ENCODE assay signal across 36 cellular contexts in genomic region chr13:52096062-52096461, GRCh38. TPM values are rescaled to one million over a fixed set of nuclear protein-coding genes. Genes with fewer than 3 reads are reported as not detected.
"Had no signal": no experiment of that assay in that cellular context is flagged by ENCODE, and none has a peak within 500 bp of the region (broad histone marks: within the 10 kb centered on the region; RNA-seq: fewer than 3 reads in every experiment).

No MANE protein-coding gene starts in this region.

- H3K36me3 ChIP-seq: MG63 had no signal

- H3K9me3 ChIP-seq: MG63 had no signal

- H3K4me3 ChIP-seq: MG63 had no signal

- DNase-seq: Karpas-422, Kasumi-1, MG63, MM.1S, MV-4-11, NCI-H1048, NCI-H1092, NCI-H1092 treated with DMSO at 0.1 percent for 48 hours, NCI-H1105, NCI-H1105 treated with DMSO at 0.1 percent for 48 hours, NCI-H1417, NCI-H1417 treated with DMSO at 0.1 percent for 48 hours, NCI-H1436, NCI-H1436 treated with DMSO at 0.1 percent for 48 hours, NCI-H146, NCI-H1694, NCI-H1694 treated with DMSO at 0.1 percent for 48 hours, NCI-H187, NCI-H187 treated with DMSO at 0.1 percent for 48 hours, NCI-H1930, NCI-H2029, NCI-H2029 treated with DMSO at 0.1 percent for 48 hours, NCI-H2081, NCI-H2081 treated with DMSO at 0.1 percent for 48 hours, NCI-H2107, NCI-H2171, NCI-H2171 treated with DMSO at 0.1 percent for 48 hours, NCI-H2227 treated with DMSO at 0.1 percent for 48 hours, NCI-H226, NCI-H345, NCI-H446, NCI-H446 treated with DMSO at 0.1 percent for 48 hours, NCI-H510A, NCI-H510A treated with DMSO at 0.1 percent for 48 hours had no signal

- H3K27me3 ChIP-seq: MG63 had no signal

RNA-seq across cellular contexts. Expression of gene NEK5, which starts 32.8 kb away (rescaled TPM):
- total RNA-seq: LHCN-M2, M059J had no signal
